1 cellular context compared by ENCODE assay signal in the genomic region with DNA sequence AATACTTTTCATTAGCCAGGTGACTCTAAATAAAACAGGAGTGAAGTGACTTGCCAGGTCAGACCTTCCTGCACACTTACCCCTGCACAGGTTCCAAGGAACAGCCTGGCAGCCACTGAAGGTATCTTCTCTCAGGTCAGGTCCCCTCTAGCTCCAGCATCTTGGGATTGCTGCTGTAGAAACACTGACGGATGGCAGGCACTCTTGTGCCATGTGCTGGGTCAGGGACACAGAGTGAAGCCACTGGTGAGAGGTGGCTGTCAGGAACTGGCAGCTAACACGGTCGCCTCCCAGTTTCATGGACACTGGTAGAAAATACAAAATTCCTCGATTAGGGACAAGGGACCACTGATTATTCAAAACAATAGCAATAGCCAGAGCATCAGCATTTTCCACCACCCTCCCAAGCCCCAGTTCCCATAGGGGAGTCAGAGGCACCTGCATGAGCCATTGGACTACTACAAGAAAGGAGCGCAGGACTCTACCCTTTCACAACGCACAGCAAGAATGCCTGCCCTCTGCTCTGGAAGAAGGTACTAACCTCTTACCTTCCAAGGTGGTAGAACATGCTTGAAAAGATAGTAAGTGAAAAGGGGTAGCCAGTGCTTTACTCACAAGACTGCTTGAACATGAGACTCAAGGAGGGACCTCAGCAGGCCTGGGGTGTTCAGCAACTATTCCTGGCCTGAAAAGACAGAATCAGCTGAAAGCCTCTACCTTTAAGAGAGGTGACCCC.
A peak's percentile ranks its signal among the peaks of the same experiment; 100 is the strongest.
TF ChIP-seq lines count a peak whose summit lies in the region.

No MANE protein-coding gene starts in this region.

TF ChIP-seq in GM12878, 131 proteins besides CTCF, POLR2A, EP300 and RAD21:
- TF ChIP-seq MXI1 (IDR thresholded peaks at IDR 0.05; ENCODE audit: low read depth, low read length) (0 out of 2 replicates have a peak, but pooled peaks have one; percentile 18), STAT3 (IDR thresholded peaks at IDR 0.05; ENCODE audit: low read depth, low read length) (no peak)
TF ChIP-seq in GM12878: peak in this region for 1.
